15 cellular contexts compared by ENCODE assay signal in genomic region chr5:44935262-44935661, GRCh38.
DNase-seq lines count a peak whose midpoint lies in the region; ATAC-seq, FAIRE-seq and TF ChIP-seq lines count a peak whose summit lies in the region.
"Had no signal": no experiment of that assay in that cellular context is flagged by ENCODE, and none has a peak within 500 bp of the region (broad histone marks: within the 10 kb centered on the region; RNA-seq: fewer than 3 reads in every experiment).

No MANE protein-coding gene starts in this region.

- no peaks in the 10 kb centered on the region for H4K20me1 ChIP-seq in HepG2 (ENCODE audit: insufficient read depth, low read length)
- H4K20me1 ChIP-seq: BLaER1 treated with 17β-estradiol and CSF1 and Interleukin-3, amounts not matched to agents 10 nM and 100 nM had no signal

- H2AFZ ChIP-seq in HepG2 (ENCODE audit: low read length): no peak overlapping the region

- FAIRE-seq in HepG2 (lab: Jason Lieb, UNC): no peak

- BruUV-seq in HepG2 (replicated peaks; lab: Mats Ljungman, UMichigan): no TSS peak

- in situ Hi-C loops in HepG2 (cut with HindIII; ENCODE audit: extremely low pct_ligation_motif_present, low pct_unique_long_range_greater_than_20kb): no loop called here

- no peaks in the 10 kb centered on the region; the same call in 1 of the 2 replicates for H3K9me3 ChIP-seq in HepG2 (ENCODE audit: low read length)
- H3K9me3 ChIP-seq: BLaER1 treated with 17β-estradiol and CSF1 and Interleukin-3, amounts not matched to agents 10 nM and 100 nM; upper lobe of left lung had no signal

- POLR2A ChIA-PET in HepG2 (lab: Yijun Ruan, JAX): no interaction called here

- WGBS in HepG2 (ENCODE audit: low lambda C conversion rate): no CpG with 5 or more reads among the region's 1 CpG

- TF ChIP-seq CTCF in AG09319 (IDR thresholded peaks at IDR 0.05; ENCODE audit: low read depth, low read length) (peak; percentile 52), epithelial cell of proximal tubule (conservative IDR thresholded peaks at IDR 0.05; ENCODE audit: low read depth, low read length) (peak; percentile 57), HepG2 (CRISPR knock-in tag; IDR thresholded peaks at IDR 0.05) (no peak)

- H3K4me2 ChIP-seq in HepG2 (ENCODE audit: low read depth, low read length): no peak overlapping the region
- H3K4me2 ChIP-seq: BLaER1 treated with 17β-estradiol and CSF1 and Interleukin-3, amounts not matched to agents 10 nM and 100 nM had no signal

- H3K4me1 ChIP-seq in HepG2 (ENCODE audit: insufficient read depth, low read length): no peaks in the 10 kb centered on the region
- H3K4me1 ChIP-seq: psoas muscle, upper lobe of left lung had no signal

- TF ChIP-seq RAD21 in HepG2 (CRISPR knock-in tag; IDR thresholded peaks at IDR 0.05): no peak

- no peaks in the 10 kb centered on the region for H3K27me3 ChIP-seq in HepG2 (ENCODE audit: control insufficient read depth in 1 of 2, insufficient read depth in 2 of 2, low read length in 2 of 2)
- H3K27me3 ChIP-seq: BLaER1 treated with 17β-estradiol and CSF1 and Interleukin-3, amounts not matched to agents 10 nM and 100 nM; upper lobe of left lung had no signal

- intact Hi-C loops in HepG2 (cut with micrococcal nuclease; ENCODE audit: unreplicated experiment): no loop called here

- no peaks in the 10 kb centered on the region for H3K36me3 ChIP-seq in HepG2 (replicated peaks in 1 of 2; ENCODE audit: control insufficient read depth in 1 of 2, insufficient read depth in 2 of 2, low read length in 2 of 2)
- H3K36me3 ChIP-seq: BLaER1 treated with 17β-estradiol and CSF1 and Interleukin-3, amounts not matched to agents 10 nM and 100 nM; upper lobe of left lung had no signal

- no peak overlapping the region for H3K4me3 ChIP-seq in epithelial cell of proximal tubule (ENCODE audit: low read depth, low read length)
- H3K4me3 ChIP-seq in HepG2 (replicated peaks in 1 of 3; ENCODE audit: insufficient read depth in 1 of 3, low read depth in 2 of 3, low read length in 3 of 3): no peak overlapping the region
- H3K4me3 ChIP-seq: BLaER1 treated with 17β-estradiol and CSF1 and Interleukin-3, amounts not matched to agents 10 nM and 100 nM; psoas muscle; upper lobe of left lung had no signal

- TF ChIP-seq EP300 in HepG2 (IDR thresholded peaks at IDR 0.05; ENCODE audit: low read depth in 2 of 2, low read length in 2 of 2) (no peak), HepG2 (CRISPR knock-in tag; IDR thresholded peaks at IDR 0.05; ENCODE audit: borderline replicate concordance) (no peak)

- no peak for DNase-seq in AG09319 (ENCODE audit: extremely low read depth, low read depth)
- DNase-seq in NCI-H446 treated with DMSO at 0.1 percent for 48 hours (lab: John Stamatoyannopoulos, UW): peak; percentile 94
- no peak for DNase-seq in epithelial cell of proximal tubule (ENCODE audit: low read depth)
- no peak for DNase-seq in HepG2 (ENCODE audit: low spot score)
- DNase-seq in mesenteric fat pad (ENCODE audit: low spot score): no peak
- no peak for DNase-seq in ureter (ENCODE audit: low spot score)
- DNase-seq: activated effector memory CD4-positive, alpha-beta T cell treated with anti-CD3 and anti-CD28 coated beads, Interleukin-2, amount 50 U/mL, for 16 hours; cerebellar nuclear complex; NCI-H1417 treated with DMSO at 0.1 percent for 48 hours; psoas muscle; upper lobe of left lung had no signal

- no peak overlapping the region for H3K27ac ChIP-seq in HepG2 (ENCODE audit: extremely low read length, insufficient read depth, low read length)
- H3K27ac ChIP-seq: BLaER1 treated with 17β-estradiol and CSF1 and Interleukin-3, amounts not matched to agents 10 nM and 100 nM; psoas muscle; RWPE1; upper lobe of left lung had no signal

- H3K79me2 ChIP-seq in HepG2 (ENCODE audit: insufficient read depth, low read length): no peaks in the 10 kb centered on the region

- no peak for TF ChIP-seq POLR2A in HepG2 (IDR thresholded peaks at IDR 0.05; ENCODE audit: insufficient read depth in 1 of 2, low read depth in 2 of 2, low read length in 2 of 2)

- H3K9ac ChIP-seq in HepG2 (ENCODE audit: insufficient read depth, low read depth, low read length): no peak overlapping the region
- H3K9ac ChIP-seq: BLaER1 treated with 17β-estradiol and CSF1 and Interleukin-3, amounts not matched to agents 10 nM and 100 nM had no signal

- peak; percentile 39 for ATAC-seq in GM18867 (IDR thresholded peaks at IDR 0.05; ENCODE audit: unreplicated experiment)
- no peak for ATAC-seq in GM18517 (IDR thresholded peaks at IDR 0.05; ENCODE audit: unreplicated experiment)
- ATAC-seq in HepG2: no peak
- ATAC-seq: psoas muscle had no signal

- CTCF ChIA-PET in HepG2 (lab: Yijun Ruan, JAX; ENCODE audit: low intra/inter-chr PET ratio, low total read pairs): no interaction called here

TF ChIP-seq in HepG2, 621 proteins besides CTCF, POLR2A, EP300 and RAD21:
- TF ChIP-seq SIX4 (CRISPR knock-in tag; IDR thresholded peaks at IDR 0.05) (no peak), ZNF713 (CRISPR knock-in tag; IDR thresholded peaks at IDR 0.05) (no peak), MED1 (CRISPR knock-in tag; IDR thresholded peaks at IDR 0.05) (no peak), RNF2 (conservative IDR thresholded peaks at IDR 0.05; ENCODE audit: low read depth) (no peak), ZKSCAN5 (CRISPR knock-in tag; IDR thresholded peaks at IDR 0.05) (no peak), CCAR2 (optimal IDR thresholded peaks at IDR 0.05; ENCODE audit: low read depth, low read length) (no peak), PTBP1 (IDR thresholded peaks at IDR 0.05; ENCODE audit: low read depth, low read length, poor library complexity, severe bottlenecking) (no peak)
- TF ChIP-seq, protein P1, sequence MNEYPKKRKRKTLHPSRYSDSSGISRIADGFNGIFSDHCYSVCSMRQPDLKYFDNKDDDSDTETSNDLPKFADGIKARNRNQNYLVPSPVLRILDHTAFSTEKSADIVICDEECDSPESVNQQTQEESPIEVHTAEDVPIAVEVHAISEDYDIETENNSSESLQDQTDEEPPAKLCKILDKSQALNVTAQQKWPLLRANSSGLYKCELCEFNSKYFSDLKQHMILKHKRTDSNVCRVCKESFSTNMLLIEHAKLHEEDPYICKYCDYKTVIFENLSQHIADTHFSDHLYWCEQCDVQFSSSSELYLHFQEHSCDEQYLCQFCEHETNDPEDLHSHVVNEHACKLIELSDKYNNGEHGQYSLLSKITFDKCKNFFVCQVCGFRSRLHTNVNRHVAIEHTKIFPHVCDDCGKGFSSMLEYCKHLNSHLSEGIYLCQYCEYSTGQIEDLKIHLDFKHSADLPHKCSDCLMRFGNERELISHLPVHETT (CRISPR knock-in tag; conservative IDR thresholded peaks at IDR 0.05): no peak
